ENCODE assay signal across 14 cellular contexts in the genomic region with DNA sequence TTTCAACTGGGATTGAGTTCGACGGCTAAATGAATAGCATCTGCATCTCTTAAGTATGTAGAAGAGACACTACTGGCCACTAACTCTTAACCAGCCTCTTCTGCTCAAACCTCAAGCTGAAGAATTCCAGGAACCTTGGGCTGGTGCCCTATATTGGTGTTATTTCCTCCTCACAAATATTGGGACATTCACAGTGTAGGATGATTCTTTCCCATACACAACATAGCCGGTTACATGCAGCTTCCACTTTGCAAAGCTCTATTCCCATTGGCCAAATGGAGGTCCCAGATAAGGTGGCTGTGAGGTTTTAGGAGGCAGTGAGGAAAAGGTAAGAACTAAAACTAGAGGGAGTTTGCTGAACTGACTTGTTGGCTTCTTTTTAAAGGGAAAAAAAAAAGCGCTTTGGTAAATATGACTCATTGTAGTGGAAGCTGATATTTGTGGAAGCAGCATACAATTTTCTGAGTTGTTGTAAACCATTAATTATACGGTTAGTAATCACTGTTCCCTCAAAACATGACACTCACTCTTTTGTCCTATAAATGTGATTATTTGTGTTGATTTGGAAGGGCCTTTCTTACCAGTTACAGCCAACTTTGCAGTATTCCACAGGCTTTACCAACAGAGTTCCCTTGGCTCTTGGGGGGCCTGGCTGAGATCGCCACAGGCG. TPM values are rescaled to one million over a fixed set of nuclear protein-coding genes. Genes with fewer than 3 reads are reported as not detected.
A peak's percentile ranks its signal among the peaks of the same experiment; 100 is the strongest.
DNase-seq lines count a peak whose midpoint lies in the region; ATAC-seq and TF ChIP-seq lines count a peak whose summit lies in the region.
"Had no signal": no experiment of that assay in that cellular context is flagged by ENCODE, and none has a peak within 500 bp of the region (broad histone marks: within the 10 kb centered on the region; RNA-seq: fewer than 3 reads in every experiment).

No MANE protein-coding gene starts in this region.

- no peaks in the 10 kb centered on the region for H3K9me3 ChIP-seq in skeletal muscle satellite cell (replicated peaks; ENCODE audit: low read length)

- no peaks in the 10 kb centered on the region for H3K27me3 ChIP-seq in skeletal muscle satellite cell (ENCODE audit: control insufficient read depth, insufficient read depth, low read length)

- H3K4me1 Mint-ChIP-seq in activated CD8-positive, alpha-beta T cell treated with anti-CD3 and anti-CD28 coated beads, Interleukin-2, amount 10 ng/mL, durations not matched to agents 7 days and 5 days (ENCODE audit: low read depth), result peaks cover 13% of the 10 kb centered on the region
- H3K4me1 Mint-ChIP-seq: activated naive CD4-positive, alpha-beta T cell treated with anti-CD3 and anti-CD28 coated beads, Interleukin-2, amount 50 U/mL, for 24 hours had no signal

- TF ChIP-seq CTCF in fibroblast of villous mesenchyme (IDR thresholded peaks at IDR 0.05; ENCODE audit: insufficient read depth, low read depth, low read length) (no peak), GM10248 (IDR thresholded peaks at IDR 0.05; ENCODE audit: control extremely low read depth, extremely low read depth, low read depth, missing control alignments) (no peak)

- H3K36me3 Mint-ChIP-seq in activated CD8-positive, alpha-beta T cell treated with anti-CD3 and anti-CD28 coated beads, Interleukin-2, amount 10 ng/mL, durations not matched to agents 7 days and 5 days (ENCODE audit: low read depth), result no peaks in the 10 kb centered on the region

- no peak overlapping the region for H3K27ac Mint-ChIP-seq in activated CD8-positive, alpha-beta T cell treated with anti-CD3 and anti-CD28 coated beads, Interleukin-2, amount 10 ng/mL, durations not matched to agents 7 days and 5 days
- H3K27ac Mint-ChIP-seq: activated naive CD4-positive, alpha-beta T cell treated with anti-CD3 and anti-CD28 coated beads, Interleukin-2, amount 50 U/mL, for 24 hours; CD8-positive, alpha-beta T cell had no signal

- POLR2A ChIA-PET in activated CD8-positive, alpha-beta T cell treated with anti-CD3 and anti-CD28 coated beads, Interleukin-2, amount 10 ng/mL, durations not matched to agents 7 days and 5 days (lab: Charles Lee), result no interaction called here
- POLR2A ChIA-PET in GM10248 (lab: Yijun Ruan, JAX), result no interaction called here

- no peaks in the 10 kb centered on the region for H3K36me3 ChIP-seq in skeletal muscle satellite cell (ENCODE audit: insufficient read depth, low read length)

- peaks cover 5% of the 10 kb centered on the region for H3K27me3 Mint-ChIP-seq in activated CD8-positive, alpha-beta T cell treated with anti-CD3 and anti-CD28 coated beads, Interleukin-2, amount 10 ng/mL, durations not matched to agents 7 days and 5 days (ENCODE audit: low read depth)

- ATAC-seq in HG03520 (IDR thresholded peaks at IDR 0.05; ENCODE audit: unreplicated experiment), result no peak
- no peak for ATAC-seq in activated CD8-positive, alpha-beta T cell treated with anti-CD3 and anti-CD28 coated beads, Interleukin-2, amount 10 ng/mL, durations not matched to agents 7 days and 5 days
- ATAC-seq: CD8-positive, alpha-beta T cell had no signal

- DNase-seq in ELR (ENCODE audit: low read depth) (peak; percentile 80), fibroblast of villous mesenchyme (ENCODE audit: low read depth) (peak; percentile 59), GM10248 (ENCODE audit: extremely low spot score) (no peak), GM19238 (ENCODE audit: insufficient read length, low spot score) (no peak)
- no peak for DNase-seq in activated CD8-positive, alpha-beta T cell treated with anti-CD3 and anti-CD28 coated beads, Interleukin-2, amount 10 ng/mL, durations not matched to agents 7 days and 5 days
- DNase-seq: CD8-positive, alpha-beta T cell; glutamatergic neuron; NCI-H1105 treated with DMSO at 0.1 percent for 48 hours had no signal

- H3K4me2 ChIP-seq in skeletal muscle satellite cell (ENCODE audit: low read length), result peak overlapping the region; percentile 75

- H3K4me1 ChIP-seq in skeletal muscle satellite cell (ENCODE audit: control insufficient read depth, insufficient read depth, low read length), result peaks cover 33% of the 10 kb centered on the region

- H3K27ac ChIP-seq in angular gyrus (ENCODE audit: low read depth, low read length), result peak overlapping the region; percentile 58

- peak overlapping the region; percentile 36 for H3K9ac ChIP-seq in skeletal muscle satellite cell (ENCODE audit: low read depth, low read length)

- no peak overlapping the region for H3K4me3 Mint-ChIP-seq in activated CD8-positive, alpha-beta T cell treated with anti-CD3 and anti-CD28 coated beads, Interleukin-2, amount 10 ng/mL, durations not matched to agents 7 days and 5 days
- H3K4me3 Mint-ChIP-seq: activated naive CD4-positive, alpha-beta T cell treated with anti-CD3 and anti-CD28 coated beads, Interleukin-2, amount 50 U/mL, for 24 hours; CD8-positive, alpha-beta T cell had no signal

- CTCF ChIA-PET in activated CD8-positive, alpha-beta T cell treated with anti-CD3 and anti-CD28 coated beads, Interleukin-2, amount 10 ng/mL, durations not matched to agents 7 days and 5 days (lab: Charles Lee), result interaction anchor here (1.2 to 9.8 kb wide), 3 partner anchors 187 to 214 kb away, joined by 4 to 95 read pairs (median 6); no protein-coding TSS in a partner anchor
- CTCF ChIA-PET in GM10248 (lab: Yijun Ruan, JAX), result interaction anchor here (1.0 to 8.3 kb wide), 6 partner anchors 9 to 443 kb away, joined by 3 to 72 read pairs (median 4); no protein-coding TSS in a partner anchor

- no peak overlapping the region for H3K4me3 ChIP-seq in fibroblast of villous mesenchyme (ENCODE audit: low read depth, low read length)
- H3K4me3 ChIP-seq in skeletal muscle satellite cell (ENCODE audit: low read length), result peak overlapping the region; percentile 47

- no peaks in the 10 kb centered on the region for H3K9me3 Mint-ChIP-seq in activated CD8-positive, alpha-beta T cell treated with anti-CD3 and anti-CD28 coated beads, Interleukin-2, amount 10 ng/mL, durations not matched to agents 7 days and 5 days (ENCODE audit: insufficient read depth)
- H3K9me3 Mint-ChIP-seq: activated naive CD4-positive, alpha-beta T cell treated with anti-CD3 and anti-CD28 coated beads, Interleukin-2, amount 50 U/mL, for 24 hours; CD8-positive, alpha-beta T cell had no signal

RNA-seq across cellular contexts. Expression of a gene that starts 17.6 kb away (rescaled TPM):
- not detected in 2 replicates for total RNA-seq in fibroblast of villous mesenchyme
- total RNA-seq in skeletal muscle satellite cell (2012; rRNA removed), result not detected in 2 replicates
- total RNA-seq in activated CD8-positive, alpha-beta T cell treated with anti-CD3 and anti-CD28 coated beads, Interleukin-2, amount 10 ng/mL, durations not matched to agents 7 days and 5 days, result not detected
- total RNA-seq: CD8-positive, alpha-beta T cell; H1; subcutaneous adipose tissue had no signal

RNA-seq across cellular contexts. Expression of a gene that starts 28.8 kb away (rescaled TPM):
- total RNA-seq in fibroblast of villous mesenchyme, result 2.6 and 3.2 TPM in 2 replicates
- 2.5 and 3.7 TPM in 2 replicates for total RNA-seq in skeletal muscle satellite cell (2012; rRNA removed)
- under 1 TPM in 1 of 2 experiments, not detected in 1; 0.16 TPM for total RNA-seq in activated CD8-positive, alpha-beta T cell treated with anti-CD3 and anti-CD28 coated beads, Interleukin-2, amount 10 ng/mL, durations not matched to agents 7 days and 5 days
- total RNA-seq: CD8-positive, alpha-beta T cell had no signal

Comparison
In these comparisons a context has a peak if more than half of its experiments do, and no peak if none do; other contexts are left out.
1. DNase-seq: peak in ELR (single experiment) and fibroblast of villous mesenchyme (single experiment); none in activated CD8-positive, alpha-beta T cell treated with anti-CD3 and anti-CD28 coated beads, Interleukin-2, amount 10 ng/mL, durations not matched to agents 7 days and 5 days (single experiment), GM10248 (single experiment) and GM19238 (single experiment).